ENCODE assay signal across 8 cellular contexts in the genomic region with DNA sequence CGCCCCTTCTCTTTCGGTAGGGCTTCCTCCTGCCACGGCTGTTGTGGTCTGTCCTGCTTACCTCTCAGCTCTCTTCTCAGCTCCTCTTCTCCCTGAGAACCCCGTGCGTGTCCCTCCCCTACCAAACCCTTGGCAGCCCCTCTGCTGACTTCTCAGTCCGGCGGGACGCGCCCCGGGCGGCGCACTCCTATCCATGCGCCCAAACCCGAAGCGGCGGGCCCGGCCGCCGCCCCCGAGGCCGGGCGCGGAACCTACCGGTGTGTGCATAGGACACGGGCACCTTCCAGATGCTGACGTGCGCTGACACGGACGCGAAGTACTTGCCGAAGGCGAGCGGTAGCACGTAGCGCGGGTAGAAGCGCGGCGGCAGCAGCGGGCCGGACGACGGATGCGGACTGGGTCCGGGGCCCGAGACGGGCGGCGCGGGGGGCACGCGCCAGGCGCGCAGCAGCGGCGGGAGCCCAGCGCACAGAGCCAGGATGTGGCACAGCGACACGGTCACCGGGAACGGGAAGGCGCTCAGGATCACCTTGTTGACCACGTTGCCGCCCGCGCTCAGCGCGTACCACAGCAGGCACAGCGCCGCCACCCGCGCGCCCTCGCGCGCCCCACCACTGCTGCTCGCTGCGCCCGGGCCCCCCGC. TPM values are rescaled to one million over a fixed set of nuclear protein-coding genes. Genes with fewer than 3 reads are reported as not detected.
A peak's percentile ranks its signal among the peaks of the same experiment; 100 is the strongest.
DNase-seq lines count a peak whose midpoint lies in the region; ATAC-seq and TF ChIP-seq lines count a peak whose summit lies in the region.

No MANE protein-coding gene starts in this region.

- H3K36me3 Mint-ChIP-seq in CD8-positive, alpha-beta memory T cell, result peaks cover 0 to 61% (median 10%) of the 10 kb centered on the region in 3 donors

- H3K4me1 Mint-ChIP-seq in CD8-positive, alpha-beta memory T cell, result peaks cover 47 to 71% (median 56%) of the 10 kb centered on the region in 3 donors

- CTCF ChIA-PET in CD8-positive, alpha-beta memory T cell (lab: Charles Lee), result interaction anchor here (1.0 kb wide), 1 partner anchor 9 kb away, joined by 3 read pairs; no protein-coding TSS in a partner anchor

- POLR2A ChIA-PET in CD8-positive, alpha-beta memory T cell (lab: Charles Lee), result interaction anchor here (0.6 to 2.8 kb wide), 5 partner anchors 12 to 56 kb away, joined by 3 to 15 read pairs (median 11); partner anchors contain the start of gene MED26

- H3K4me3 ChIP-seq in CD8-positive, alpha-beta memory T cell (ENCODE audit: low read length), result peak overlapping the region; percentile 72
- H3K4me3 ChIP-seq in HL-60 (replicated peaks; ENCODE audit: insufficient read depth, low read length) (peak overlapping the region; percentile 94), heart left ventricle (peak overlapping the region; percentile 69 to 98 (median 80)), gastrocnemius medialis (peak overlapping the region; percentile 60 to 82 (median 82))

- in situ Hi-C loops in gastrocnemius medialis (cut with MboI; ENCODE audit: low sequenced_read_pairs in 4 of 4), result loop anchor here in 1 of 4 donors (25.0 kb wide), 1 partner anchor 265 kb away; the partner anchor contains the start of gene SIN3B

- WGBS in heart left ventricle, 4 donors, result 1 to 8% (median 4%) methylated on average over 14 to 80 of the region's 80 CpGs

- peak overlapping the region; percentile 76 to 91 (median 83) for H3K4me3 Mint-ChIP-seq in CD8-positive, alpha-beta memory T cell

- H3K27me3 Mint-ChIP-seq in CD8-positive, alpha-beta memory T cell, result no peaks in the 10 kb centered on the region

- H3K27ac ChIP-seq in CD8-positive, alpha-beta memory T cell (ENCODE audit: low read depth, low read length), result peak overlapping the region; percentile 85
- H3K27ac ChIP-seq in HL-60 (replicated peaks) (peak overlapping the region; percentile 54), heart left ventricle (peak overlapping the region; percentile 35 to 89 (median 74)), gastrocnemius medialis (peak overlapping the region; percentile 68 to 88 (median 81))

- no peaks in the 10 kb centered on the region for H3K9me3 ChIP-seq in CD8-positive, alpha-beta memory T cell (ENCODE audit: low read length)
- H3K9me3 ChIP-seq in heart left ventricle, result no peaks in the 10 kb centered on the region
- H3K9me3 ChIP-seq in gastrocnemius medialis, result no peaks in the 10 kb centered on the region

- TF ChIP-seq CTCF in HL-60 (IDR thresholded peaks at IDR 0.05; ENCODE audit: insufficient read depth, low read length) (no peak), heart left ventricle (IDR thresholded peaks at IDR 0.05) (peak in 1 of 12 donors; percentile 8), gastrocnemius medialis (IDR thresholded peaks at IDR 0.05 in 4 of 5, conservative IDR thresholded peaks at IDR 0.05 in 1 of 5) (peak in 2 of 5 experiments; percentile 7)

- no peaks in the 10 kb centered on the region for H3K27me3 ChIP-seq in CD8-positive, alpha-beta memory T cell (ENCODE audit: insufficient read depth, low read length, poor library complexity, severe bottlenecking)
- no peaks in the 10 kb centered on the region for H3K27me3 ChIP-seq in HL-60 (ENCODE audit: insufficient read depth, poor library complexity, severe bottlenecking)
- H3K27me3 ChIP-seq in heart left ventricle, result no peaks in the 10 kb centered on the region
- no peaks in the 10 kb centered on the region for H3K27me3 ChIP-seq in gastrocnemius medialis

- DNase-seq in CD8-positive, alpha-beta memory T cell, result peak in 2 of 5 donors; percentile 23 to 64
- peak; percentile 47 to 62 for DNase-seq in HL-60 (ENCODE audit: low read depth in 1 of 2, low spot score in 1 of 2)
- DNase-seq in activated CD8-positive, alpha-beta memory T cell treated with anti-CD3 and anti-CD28 coated beads, Interleukin-2, amount 50 U/mL, for 48 hours, result peak; percentile 76
- peak in 2 of 5 donors; percentile 44 to 73 for DNase-seq in heart left ventricle
- DNase-seq in gastrocnemius medialis, result no peak
- no peak for DNase-seq in A172 (ENCODE audit: low spot score)
- DNase-seq in NK-92 (lab: John Stamatoyannopoulos, UW; ENCODE audit: unreplicated experiment), result no peak

- H3K27ac Mint-ChIP-seq in CD8-positive, alpha-beta memory T cell, result peak overlapping the region; percentile 46 to 99 (median 88)

- H3K4me1 ChIP-seq in CD8-positive, alpha-beta memory T cell (ENCODE audit: insufficient read depth, low read length), result peaks cover 56% of the 10 kb centered on the region
- H3K4me1 ChIP-seq in heart left ventricle (peaks cover 7 to 49% (median 26%) of the 10 kb centered on the region in 12 donors), gastrocnemius medialis (peaks cover 48 to 54% of the 10 kb centered on the region in 2 donors)

- TF ChIP-seq POLR2A in heart left ventricle (IDR thresholded peaks at IDR 0.05), result no peak
- no peak for TF ChIP-seq POLR2A in gastrocnemius medialis (IDR thresholded peaks at IDR 0.05)

- intact Hi-C loops in heart left ventricle (cut with DNase I), result loop anchor here in 8 of 10 donors (1.0 to 5.0 kb wide), 7 partner anchors 29 to 320 kb away; partner anchors contain the start of genes MED26 (in 6 of the 8), CHERP (in 2 of the 8) and SMIM7 (in 1 of the 8)
- intact Hi-C loops in gastrocnemius medialis (cut with DNase I; ENCODE audit: low total_unique reads), result loop anchor here (1.0 to 2.0 kb wide), 3 partner anchors 30 to 89 kb away; partner anchors contain the start of genes CHERP, MED26, SMIM7 and TMEM38A

- H3K9me3 Mint-ChIP-seq in CD8-positive, alpha-beta memory T cell, result no peaks in the 10 kb centered on the region

- ATAC-seq in GM19395 (IDR thresholded peaks at IDR 0.05; ENCODE audit: unreplicated experiment) (peak; percentile 37), heart left ventricle (peak in 1 of 4 donors; percentile 2), gastrocnemius medialis (peak; percentile 14 to 29)

- H3K36me3 ChIP-seq in CD8-positive, alpha-beta memory T cell (ENCODE audit: insufficient read depth, low read length), result peaks cover 5% of the 10 kb centered on the region
- H3K36me3 ChIP-seq in heart left ventricle (peaks cover 0 to 67% (median 33%) of the 10 kb centered on the region in 9 donors), gastrocnemius medialis (peaks cover 0 to 23% of the 10 kb centered on the region in 2 donors)

RNA-seq across cellular contexts. Expression of gene SLC35E1, which starts 0.4 kb away (rescaled TPM):
- total RNA-seq in CD8-positive, alpha-beta memory T cell, result 10 to 100 TPM; 41.9 to 43.8 TPM
- polyA plus RNA-seq in CD8-positive, alpha-beta memory T cell, result 30.6 TPM
- total RNA-seq in heart left ventricle, result 10 to 100 TPM; 20.4 to 44.0 (median 24.0) TPM
- 10 to 100 TPM; 21.2 to 33.9 TPM for polyA plus RNA-seq in heart left ventricle
- 10 to 100 TPM; 24.1 to 60.3 (median 40.1) TPM for total RNA-seq in gastrocnemius medialis
- 29.1 TPM in 2 replicates for total RNA-seq in A172 (2014; rRNA removed; shearing (Covaris generic))

RNA-seq across cellular contexts. Expression of gene CHERP, which starts 29.6 kb away (rescaled TPM):
- total RNA-seq in CD8-positive, alpha-beta memory T cell, result 10 to 100 TPM; 73.1 to 74.2 TPM
- polyA plus RNA-seq in CD8-positive, alpha-beta memory T cell, result 20.3 TPM
- 10 to 100 TPM in 7 of 9 donors, 1 to 10 TPM in 2; 5.7 to 24.6 (median 17.0) TPM for total RNA-seq in heart left ventricle
- polyA plus RNA-seq in heart left ventricle, result 10 to 100 TPM; 11.6 to 15.5 TPM
- total RNA-seq in gastrocnemius medialis, result 10 to 100 TPM in 2 of 4 donors, 1 to 10 TPM in 2; 7.4 to 12.1 (median 9.8) TPM
- total RNA-seq in A172 (2014; rRNA removed; shearing (Covaris generic)), result 2.9 and 3.3 TPM in 2 replicates

RNA-seq across cellular contexts. Expression of gene MED26, which starts 56.2 kb away (rescaled TPM):
- total RNA-seq in CD8-positive, alpha-beta memory T cell, result 10 to 100 TPM; 14.7 to 17.1 TPM
- polyA plus RNA-seq in CD8-positive, alpha-beta memory T cell, result 3.1 TPM
- 1 to 10 TPM; 3.6 to 7.5 (median 4.6) TPM for total RNA-seq in heart left ventricle
- 1 to 10 TPM; 4.3 to 5.6 TPM for polyA plus RNA-seq in heart left ventricle
- 10 to 100 TPM in 2 of 4 donors, 1 to 10 TPM in 2; 5.7 to 15.7 (median 9.4) TPM for total RNA-seq in gastrocnemius medialis
- 8.5 and 10.0 TPM in 2 replicates for total RNA-seq in A172 (2014; rRNA removed; shearing (Covaris generic))

Comparison
In these comparisons a context has a peak if more than half of its experiments do, and no peak if none do; other contexts are left out.
1. DNase-seq: peak in HL-60 (2 of 2) and activated CD8-positive, alpha-beta memory T cell treated with anti-CD3 and anti-CD28 coated beads, Interleukin-2, amount 50 U/mL, for 48 hours (single experiment); none in gastrocnemius medialis (0 of 2), A172 (single experiment) and NK-92 (single experiment).
2. Peak in every context shown above with its lines, with median percentiles within 50 percentile points of each other: H3K27ac ChIP-seq and H3K4me3 ChIP-seq.